1 cellular context compared by ENCODE assay signal in genomic region chr2:143841935-143842334, GRCh38.
TF ChIP-seq lines count a peak whose summit lies in the region.

No MANE protein-coding gene starts in this region.

TF ChIP-seq in HepG2, 621 proteins besides CTCF, POLR2A, EP300 and RAD21 (continued from another document):
- TF ChIP-seq ZUFSP (CRISPR knock-in tag; IDR thresholded peaks at IDR 0.05; ENCODE audit: borderline replicate concordance) (no peak), TRIM24 (CRISPR knock-in tag; IDR thresholded peaks at IDR 0.05) (no peak), CENPBD1 (CRISPR knock-in tag; IDR thresholded peaks at IDR 0.05; ENCODE audit: borderline replicate concordance, low read depth) (no peak), TFDP2 (CRISPR knock-in tag; IDR thresholded peaks at IDR 0.05) (no peak), HNRNPL (IDR thresholded peaks at IDR 0.05; ENCODE audit: low read depth, low read length) (no peak), ZNF839 (CRISPR knock-in tag; IDR thresholded peaks at IDR 0.05; ENCODE audit: borderline replicate concordance) (no peak), ZNF501 (CRISPR knock-in tag; IDR thresholded peaks at IDR 0.05) (no peak), PHF8 (CRISPR knock-in tag; IDR thresholded peaks at IDR 0.05) (no peak), AKNA (CRISPR knock-in tag; IDR thresholded peaks at IDR 0.05; ENCODE audit: borderline replicate concordance) (no peak), ZMYM3 (CRISPR knock-in tag; IDR thresholded peaks at IDR 0.05) (no peak), ZIK1 (CRISPR knock-in tag; IDR thresholded peaks at IDR 0.05; ENCODE audit: borderline replicate concordance, low read depth) (no peak), RARA (CRISPR knock-in tag; IDR thresholded peaks at IDR 0.05) (no peak), CEBPG (CRISPR knock-in tag; IDR thresholded peaks at IDR 0.05) (no peak)
